Comparison of ENCODE assay signal across 8 cellular contexts in genomic region chr1:46393510-46393909, GRCh38. TPM values are rescaled to one million over a fixed set of nuclear protein-coding genes. Genes with fewer than 3 reads are reported as not detected.
A peak's percentile ranks its signal among the peaks of the same experiment; 100 is the strongest.
DNase-seq lines count a peak whose midpoint lies in the region; ATAC-seq and TF ChIP-seq lines count a peak whose summit lies in the region.

No MANE protein-coding gene starts in this region.

- H3K4me3 Mint-ChIP-seq in natural killer cell = peak overlapping the region; percentile 85

- no peak overlapping the region for H3K27ac Mint-ChIP-seq in natural killer cell

- H3K9me3 ChIP-seq in BLaER1 treated with 17β-estradiol and CSF1 and Interleukin-3, amounts not matched to agents 10 nM and 100 nM (replicated peaks in 1 of 11) = peaks cover 14 to 31% (median 18%) of the 10 kb centered on the region in 11 experiments
- peaks cover 17% of the 10 kb centered on the region for H3K9me3 ChIP-seq in mammary epithelial cell (replicated peaks; ENCODE audit: insufficient read depth, low read length)

- peaks cover 2 to 5% of the 10 kb centered on the region in 2 donors for H3K9me3 Mint-ChIP-seq in natural killer cell

- DNase-seq in H7 = peak; percentile 15
- DNase-seq in mammary epithelial cell = no peak
- no peak for DNase-seq in natural killer cell
- no peak for DNase-seq in dedifferentiated amniotic fluid mesenchymal stem cell (ENCODE audit: extremely low spot score)
- no peak for DNase-seq in NCI-H187 (lab: John Stamatoyannopoulos, UW)
- DNase-seq in dermis blood vessel endothelial cell = no peak
- DNase-seq in putamen (ENCODE audit: low spot score) = no peak

- in situ Hi-C loops in mammary epithelial cell (cut with MboI; ENCODE audit: low sequenced_read_pairs in 2 of 2) = no loop called here

- dilution Hi-C loops in mammary epithelial cell (cut with HindIII; ENCODE audit: low sequenced_read_pairs) = no loop called here

- no peak overlapping the region for H2AFZ ChIP-seq in mammary epithelial cell (ENCODE audit: low read depth, low read length)

- peaks cover 8 to 48% (median 33%) of the 10 kb centered on the region in 10 experiments; a peak in 19 of 20 replicates for H3K4me1 ChIP-seq in BLaER1 treated with 17β-estradiol and CSF1 and Interleukin-3, amounts not matched to agents 10 nM and 100 nM
- no peaks in the 10 kb centered on the region for H3K4me1 ChIP-seq in mammary epithelial cell (ENCODE audit: insufficient read depth, low read length)

- H3K27me3 ChIP-seq in BLaER1 treated with 17β-estradiol and CSF1 and Interleukin-3, amounts not matched to agents 10 nM and 100 nM = peaks cover 0 to 17% (median 0%) of the 10 kb centered on the region in 11 experiments; a peak in 6 of 22 replicates
- H3K27me3 ChIP-seq in H7 (ENCODE audit: control insufficient read depth, insufficient read depth, low read length) (peaks cover 10% of the 10 kb centered on the region), mammary epithelial cell (ENCODE audit: insufficient read depth, low read length) (no peaks in the 10 kb centered on the region)

- H3K27ac ChIP-seq in BLaER1 treated with 17β-estradiol and CSF1 and Interleukin-3, amounts not matched to agents 10 nM and 100 nM = peak overlapping the region in 1 of 11 experiments; percentile 82; a peak in 2 of 22 replicates
- no peak overlapping the region for H3K27ac ChIP-seq in mammary epithelial cell (ENCODE audit: insufficient read depth, low read depth, low read length)

- H3K4me2 ChIP-seq in BLaER1 treated with 17β-estradiol and CSF1 and Interleukin-3, amounts not matched to agents 10 nM and 100 nM = peak overlapping the region; percentile 88 to 99 (median 96); a peak in 21 of 22 replicates
- H3K4me2 ChIP-seq in mammary epithelial cell (ENCODE audit: insufficient read depth, low read depth, low read length) = peak overlapping the region; percentile 85

- H3K27me3 Mint-ChIP-seq in natural killer cell (ENCODE audit: low read depth in 2 of 2) = peaks cover 28 to 32% of the 10 kb centered on the region in 2 donors

- no TSS peak for BruUV-seq in mammary epithelial cell (replicated peaks; lab: Mats Ljungman, UMichigan)

- 90% methylated on average over 12 of the region's 12 CpGs for WGBS in mammary epithelial cell (ENCODE audit: low coverage, missing lambda C conversion rate)

- ATAC-seq in natural killer cell = no peak

- peaks cover 0 to 9% (median 0%) of the 10 kb centered on the region in 11 experiments; a peak in 6 of 22 replicates for H3K36me3 ChIP-seq in BLaER1 treated with 17β-estradiol and CSF1 and Interleukin-3, amounts not matched to agents 10 nM and 100 nM
- no peaks in the 10 kb centered on the region for H3K36me3 ChIP-seq in H7 (replicated peaks; ENCODE audit: control insufficient read depth, insufficient read depth, low read length)
- H3K36me3 ChIP-seq in mammary epithelial cell (ENCODE audit: insufficient read depth, low read length) = no peaks in the 10 kb centered on the region

- H3K79me2 ChIP-seq in mammary epithelial cell (ENCODE audit: insufficient read depth, low read length) = no peaks in the 10 kb centered on the region

- H3K36me3 Mint-ChIP-seq in natural killer cell = peaks cover 7% of the 10 kb centered on the region

- H3K9ac ChIP-seq in BLaER1 treated with 17β-estradiol and CSF1 and Interleukin-3, amounts not matched to agents 10 nM and 100 nM = peak overlapping the region in 5 of 11 experiments; percentile 77 to 87 (median 85); a peak in 6 of 22 replicates
- H3K9ac ChIP-seq in mammary epithelial cell (ENCODE audit: insufficient read depth, low read length) = no peak overlapping the region

- intact Hi-C loops in mammary epithelial cell (cut with micrococcal nuclease) (no loop called here), natural killer cell (cut with micrococcal nuclease) (no loop called here)

- TF ChIP-seq CTCF in mammary epithelial cell (conservative IDR thresholded peaks at IDR 0.05 in 1 of 2, IDR thresholded peaks at IDR 0.05 in 1 of 2; ENCODE audit: extremely low read depth in 1 of 2, insufficient read depth in 1 of 2, low read depth in 1 of 2, low read length in 2 of 2) (no peak), natural killer cell (IDR thresholded peaks at IDR 0.05) (no peak)

- CTCF ChIA-PET in mammary epithelial cell (lab: Charles Lee; ENCODE audit: low non-redundant PET) = no interaction called here

- peaks cover 11 to 18% of the 10 kb centered on the region in 2 donors for H3K4me1 Mint-ChIP-seq in natural killer cell

- H4K20me1 ChIP-seq in BLaER1 treated with 17β-estradiol and CSF1 and Interleukin-3, amounts not matched to agents 10 nM and 100 nM = peaks cover 0 to 11% (median 0%) of the 10 kb centered on the region in 11 experiments; a peak in 3 of 22 replicates
- H4K20me1 ChIP-seq in mammary epithelial cell (ENCODE audit: insufficient read depth, low read length) = no peaks in the 10 kb centered on the region

- H3K4me3 ChIP-seq in BLaER1 treated with 17β-estradiol and CSF1 and Interleukin-3, amounts not matched to agents 10 nM and 100 nM = peak overlapping the region; percentile 55 to 82 (median 74); a peak in 18 of 20 replicates
- H3K4me3 ChIP-seq in H7 (ENCODE audit: insufficient read depth, low read depth, low read length) = peak overlapping the region; percentile 40; the same call in 1 of the 2 replicates
- H3K4me3 ChIP-seq in mammary epithelial cell (replicated peaks in 1 of 3; ENCODE audit: insufficient read depth in 1 of 3, low read depth in 2 of 3, low read length in 3 of 3) = no peak overlapping the region

RNA-seq across cellular contexts. Expression of gene FAAH, which starts 0.6 kb away (rescaled TPM):
- total RNA-seq in H7 (2014; rRNA removed; shearing (Covaris generic)) = 12.6 and 19.8 TPM in 2 replicates
- 10 to 100 TPM; 14.7 to 21.0 TPM for total RNA-seq in mammary epithelial cell
- 4.1 TPM for polyA plus RNA-seq in mammary epithelial cell
- polyA minus RNA-seq in mammary epithelial cell = 5.0 TPM
- 1 to 10 TPM; 4.7 to 10.0 (median 7.9) TPM for total RNA-seq in natural killer cell
- 1.0 and 2.6 TPM in 2 replicates for total RNA-seq in dermis blood vessel endothelial cell

RNA-seq across cellular contexts. Expression of gene NSUN4, which starts 52.9 kb away (rescaled TPM):
- 10.4 and 11.8 TPM in 2 replicates for total RNA-seq in H7 (2014; rRNA removed; shearing (Covaris generic))
- total RNA-seq in mammary epithelial cell (10 to 100 TPM; 28.2 to 29.0 TPM), natural killer cell (10 to 100 TPM; 25.9 to 41.0 (median 36.3) TPM), dermis blood vessel endothelial cell (17.5 and 22.5 TPM in 2 replicates)
- polyA plus RNA-seq in mammary epithelial cell = 24.5 TPM
- polyA minus RNA-seq in mammary epithelial cell = 96.1 TPM

Comparison
In these comparisons a context has a peak if more than half of its experiments do, and no peak if none do; other contexts are left out.
1. H3K4me3 ChIP-seq: peak in BLaER1 treated with 17β-estradiol and CSF1 and Interleukin-3, amounts not matched to agents 10 nM and 100 nM (10 of 10) and H7 (single experiment); none in mammary epithelial cell (0 of 3).